Comparison of ENCODE assay signal across 1 cellular context in genomic region chr17:81519284-81520020, GRCh38.
TF ChIP-seq lines count a peak whose summit lies in the region.

No MANE protein-coding gene starts in this region.

TF ChIP-seq in HepG2, 621 proteins besides CTCF, POLR2A, EP300 and RAD21 (continued from another document and continues in another):
- TF ChIP-seq CSRNP2 (CRISPR knock-in tag; conservative IDR thresholded peaks at IDR 0.05; ENCODE audit: low read depth) (no peak), MNT (IDR thresholded peaks at IDR 0.05) (no peak), TRIM22 (IDR thresholded peaks at IDR 0.05) (no peak), ZNF749 (CRISPR knock-in tag; IDR thresholded peaks at IDR 0.05; ENCODE audit: borderline replicate concordance) (no peak), ZNF724P (CRISPR knock-in tag; IDR thresholded peaks at IDR 0.05; ENCODE audit: borderline replicate concordance) (peak; percentile 28; the same call in 1 of the 2 replicates), ZSCAN29 (CRISPR knock-in tag; conservative IDR thresholded peaks at IDR 0.05) (peak; percentile 59), MATR3 (CRISPR knock-in tag; IDR thresholded peaks at IDR 0.05) (0 out of 2 replicates have a peak, but pooled peaks have one; percentile 80), MTF1 (CRISPR knock-in tag; IDR thresholded peaks at IDR 0.05) (no peak), ZMYM4 (CRISPR knock-in tag; IDR thresholded peaks at IDR 0.05) (no peak), NR2C2 (CRISPR knock-in tag; IDR thresholded peaks at IDR 0.05; ENCODE audit: borderline replicate concordance) (peak; percentile 48), PHB2 (IDR thresholded peaks at IDR 0.05; ENCODE audit: partially characterized antibody) (no peak), ETS1 (CRISPR knock-in tag; IDR thresholded peaks at IDR 0.05) (no peak), NR2F1 (CRISPR knock-in tag; IDR thresholded peaks at IDR 0.05) (no peak), THYN1 (CRISPR knock-in tag; IDR thresholded peaks at IDR 0.05; ENCODE audit: borderline replicate concordance, low read depth) (no peak), MYPOP (CRISPR knock-in tag; IDR thresholded peaks at IDR 0.05) (no peak), ZNF33A (CRISPR knock-in tag; IDR thresholded peaks at IDR 0.05; ENCODE audit: borderline replicate concordance) (no peak), ZFAT (CRISPR knock-in tag; conservative IDR thresholded peaks at IDR 0.05) (no peak), CREBL2 (CRISPR knock-in tag; IDR thresholded peaks at IDR 0.05; ENCODE audit: borderline replicate concordance) (no peak), MAFG (CRISPR knock-in tag; IDR thresholded peaks at IDR 0.05) (no peak), CCAR2 (optimal IDR thresholded peaks at IDR 0.05; ENCODE audit: low read depth, low read length) (no peak), SCMH1 (CRISPR knock-in tag; IDR thresholded peaks at IDR 0.05; ENCODE audit: borderline replicate concordance) (no peak), ZNF646 (CRISPR knock-in tag; IDR thresholded peaks at IDR 0.05) (no peak), EED (CRISPR knock-in tag; IDR thresholded peaks at IDR 0.05) (peak; percentile 51; the same call in 1 of the 2 replicates), ZNF883 (CRISPR knock-in tag; IDR thresholded peaks at IDR 0.05; ENCODE audit: not compliant biosample characterization) (no peak), PPARG (CRISPR knock-in tag; conservative IDR thresholded peaks at IDR 0.05) (no peak), ZNF761 (CRISPR knock-in tag; conservative IDR thresholded peaks at IDR 0.05) (peak; percentile 96; the same call in 1 of the 2 replicates), NFATC3 (CRISPR knock-in tag; IDR thresholded peaks at IDR 0.05) (no peak), ZNF792 (CRISPR knock-in tag; IDR thresholded peaks at IDR 0.05) (no peak), ATF5 (CRISPR knock-in tag; IDR thresholded peaks at IDR 0.05; ENCODE audit: low read depth) (peak; percentile 59; the same call in 1 of the 2 replicates), ZNF460 (CRISPR knock-in tag; IDR thresholded peaks at IDR 0.05; ENCODE audit: borderline replicate concordance) (no peak), ZBTB37 (CRISPR knock-in tag; IDR thresholded peaks at IDR 0.05) (no peak), ZFP36L2 (CRISPR knock-in tag; IDR thresholded peaks at IDR 0.05) (no peak), SP140L (CRISPR knock-in tag; IDR thresholded peaks at IDR 0.05; ENCODE audit: borderline replicate concordance) (no peak), STAG1 (CRISPR knock-in tag; IDR thresholded peaks at IDR 0.05) (peak; percentile 43), ZBTB34 (CRISPR knock-in tag; IDR thresholded peaks at IDR 0.05) (no peak; the same call in 1 of the 2 replicates), ZNF772 (CRISPR knock-in tag; IDR thresholded peaks at IDR 0.05) (0 out of 2 replicates have a peak, but pooled peaks have one; percentile 28), SOX5 (CRISPR knock-in tag; IDR thresholded peaks at IDR 0.05; ENCODE audit: borderline replicate concordance) (no peak), HDAC2 (CRISPR knock-in tag; IDR thresholded peaks at IDR 0.05) (peak; percentile 51), ARID4A (CRISPR knock-in tag; IDR thresholded peaks at IDR 0.05; ENCODE audit: borderline replicate concordance) (no peak; the same call in 1 of the 2 replicates)
